Comparison of ENCODE assay signal across 8 cellular contexts in the genomic region with DNA sequence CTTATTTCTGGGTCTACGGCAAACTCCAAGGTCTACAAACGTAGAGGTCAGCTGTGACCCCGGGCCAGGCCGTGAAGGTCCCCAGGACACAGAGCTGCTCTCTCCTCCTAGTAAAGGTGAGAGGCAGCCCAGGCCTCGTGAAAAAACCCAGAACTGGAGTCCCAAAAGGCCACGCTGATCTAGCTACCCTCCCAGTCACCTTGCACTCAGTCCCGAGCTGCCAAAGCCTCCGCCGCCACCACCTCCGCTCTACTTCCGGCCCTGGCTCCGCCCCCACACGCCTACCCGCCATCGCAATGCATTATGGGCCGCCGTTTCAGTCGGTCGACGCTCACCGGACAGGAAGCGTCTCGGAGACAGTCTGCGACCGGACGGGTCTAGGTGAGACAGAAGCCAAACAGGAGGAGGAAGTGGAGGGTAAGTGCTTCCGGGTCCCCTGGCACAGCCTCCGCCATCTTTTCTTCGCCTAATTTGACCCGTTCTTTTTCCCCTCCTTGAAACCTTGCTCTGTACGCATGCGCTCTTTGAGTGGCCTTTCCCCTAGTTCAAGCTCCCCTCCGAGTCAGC. TPM values are rescaled to one million over a fixed set of nuclear protein-coding genes. Genes with fewer than 3 reads are reported as not detected.
DNase-seq lines count a peak whose midpoint lies in the region; ATAC-seq, FAIRE-seq and TF ChIP-seq lines count a peak whose summit lies in the region.

A gene with protein sequence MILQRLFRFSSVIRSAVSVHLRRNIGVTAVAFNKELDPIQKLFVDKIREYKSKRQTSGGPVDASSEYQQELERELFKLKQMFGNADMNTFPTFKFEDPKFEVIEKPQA (minus strand): TSS at position 251 of the 567 bp plus-strand sequence. CDS start 5,110 bp downstream, outside the sequence.
A gene (plus strand): TSS at position 319 of the 567 bp plus-strand sequence. CDS start 6,627 bp downstream, outside the sequence.

- intact Hi-C loops in HepG2 (cut with micrococcal nuclease; ENCODE audit: unreplicated experiment): loop anchor here (1.0 to 5.0 kb wide), 2 partner anchors 127 to 263 kb away; a partner anchor contains a TSS

- H3K27ac ChIP-seq in C4-2B (peak within 1 kb of the TSS; percentile 95), HepG2 (ENCODE audit: extremely low read length, insufficient read depth, low read length) (peak within 1 kb of the TSS; percentile 100)

- ATAC-seq in GM19395 (IDR thresholded peaks at IDR 0.05; ENCODE audit: unreplicated experiment) (peak; percentile 90), HG03565 (IDR thresholded peaks at IDR 0.05; ENCODE audit: unreplicated experiment) (peak; percentile 87), HepG2 (peak; percentile 93)

- TF ChIP-seq POLR2A in HepG2 (IDR thresholded peaks at IDR 0.05; ENCODE audit: insufficient read depth in 1 of 2, low read depth in 2 of 2, low read length in 2 of 2): peak; percentile 83 to 88

- peak within 1 kb of the TSS; percentile 92 for H3K4me2 ChIP-seq in HepG2 (ENCODE audit: low read depth, low read length)

- no peaks in the 10 kb centered on the region for H3K9me3 ChIP-seq in HepG2 (ENCODE audit: low read length)

- no peaks in the 10 kb centered on the region; a peak in 1 of 5 replicates for H3K27me3 ChIP-seq in HepG2 (ENCODE audit: control insufficient read depth in 1 of 2, insufficient read depth in 2 of 2, low read length in 2 of 2)

- DNase-seq in NCI-H774 (lab: John Stamatoyannopoulos, UW) (peak; percentile 96), dermis microvascular lymphatic vessel endothelial cell (ENCODE audit: low read depth in 2 of 2) (peak; percentile 98 to 99), HepG2 (ENCODE audit: low spot score) (peak; percentile 97)
- peak; percentile 98 for DNase-seq in activated CD4-positive, alpha-beta T cell treated with anti-CD3 and anti-CD28 coated beads, Interleukin-2, amount 50 U/mL, for 4 hours
- DNase-seq in stimulated activated CD4-positive, alpha-beta T cell treated with anti-CD3 and anti-CD28 coated beads, Interleukin-4, amount 100 ng/mL, for 1 hour: peak; percentile 98

- H4K20me1 ChIP-seq in HepG2 (ENCODE audit: insufficient read depth, low read length): peaks cover 16% of the 10 kb centered on the region; the same call in 1 of the 2 replicates

- TF ChIP-seq RAD21 in HepG2 (CRISPR knock-in tag; IDR thresholded peaks at IDR 0.05): no peak

- WGBS in HepG2 (ENCODE audit: low lambda C conversion rate): 1% methylated on average over 17 of the region's 33 CpGs

- TF ChIP-seq EP300 in HepG2 (IDR thresholded peaks at IDR 0.05; ENCODE audit: low read depth in 2 of 2, low read length in 2 of 2) (no peak; a peak in 1 of 4 replicates), HepG2 (CRISPR knock-in tag; IDR thresholded peaks at IDR 0.05; ENCODE audit: borderline replicate concordance) (no peak; the same call in 1 of the 2 replicates)

- peaks cover 32% of the 10 kb centered on the region for H3K4me1 ChIP-seq in HepG2 (ENCODE audit: insufficient read depth, low read length)

- H3K9ac ChIP-seq in HepG2 (ENCODE audit: insufficient read depth, low read depth, low read length): peak within 1 kb of the TSS; percentile 100

- FAIRE-seq in HepG2 (lab: Jason Lieb, UNC): peak; percentile 98

- in situ Hi-C loops in HepG2 (cut with HindIII; ENCODE audit: extremely low pct_ligation_motif_present, low pct_unique_long_range_greater_than_20kb): loop anchor here (5.0 kb wide), 1 partner anchor 127 kb away; a partner anchor contains a TSS

- peaks cover 2 to 9% of the 10 kb centered on the region in 2 experiments; a peak in 4 of 5 replicates for H3K36me3 ChIP-seq in HepG2 (replicated peaks in 1 of 2; ENCODE audit: control insufficient read depth in 1 of 2, insufficient read depth in 2 of 2, low read length in 2 of 2)

- H3K4me3 ChIP-seq in HepG2 (replicated peaks in 1 of 3; ENCODE audit: insufficient read depth in 1 of 3, low read depth in 2 of 3, low read length in 3 of 3): peak within 1 kb of the TSS; percentile 72 to 100 (median 96)

- POLR2A ChIA-PET in HepG2 (lab: Yijun Ruan, JAX): interaction anchor here (1.4 to 2.2 kb wide), 3 partner anchors 13 to 128 kb away, joined by 6 to 9 read pairs (median 8); no protein-coding TSS in a partner anchor

- TF ChIP-seq CTCF in C4-2B (conservative IDR thresholded peaks at IDR 0.05): no peak
- TF ChIP-seq CTCF in HepG2 (CRISPR knock-in tag; IDR thresholded peaks at IDR 0.05): 0 out of 2 replicates have a peak, but pooled peaks have one; percentile 26

- peaks cover 71% of the 10 kb centered on the region for H3K79me2 ChIP-seq in HepG2 (ENCODE audit: insufficient read depth, low read length)

- BruUV-seq in HepG2 (replicated peaks; lab: Mats Ljungman, UMichigan): no TSS peak

- H2AFZ ChIP-seq in HepG2 (ENCODE audit: low read length): peak within 1 kb of the TSS; percentile 97

- CTCF ChIA-PET in HepG2 (lab: Yijun Ruan, JAX; ENCODE audit: low intra/inter-chr PET ratio, low total read pairs): interaction anchor here (1.6 kb wide), 1 partner anchor 67 kb away, joined by 5 read pairs; no protein-coding TSS in a partner anchor

TF ChIP-seq in HepG2, 621 proteins besides CTCF, POLR2A, EP300 and RAD21 (continues in another document):
- TF ChIP-seq SNAPC2 (CRISPR knock-in tag; IDR thresholded peaks at IDR 0.05) (no peak), KLF16 (CRISPR knock-in tag; IDR thresholded peaks at IDR 0.05) (peak; percentile 75 to 82; a peak in 2 of 4 replicates)
- TF ChIP-seq, protein P1, sequence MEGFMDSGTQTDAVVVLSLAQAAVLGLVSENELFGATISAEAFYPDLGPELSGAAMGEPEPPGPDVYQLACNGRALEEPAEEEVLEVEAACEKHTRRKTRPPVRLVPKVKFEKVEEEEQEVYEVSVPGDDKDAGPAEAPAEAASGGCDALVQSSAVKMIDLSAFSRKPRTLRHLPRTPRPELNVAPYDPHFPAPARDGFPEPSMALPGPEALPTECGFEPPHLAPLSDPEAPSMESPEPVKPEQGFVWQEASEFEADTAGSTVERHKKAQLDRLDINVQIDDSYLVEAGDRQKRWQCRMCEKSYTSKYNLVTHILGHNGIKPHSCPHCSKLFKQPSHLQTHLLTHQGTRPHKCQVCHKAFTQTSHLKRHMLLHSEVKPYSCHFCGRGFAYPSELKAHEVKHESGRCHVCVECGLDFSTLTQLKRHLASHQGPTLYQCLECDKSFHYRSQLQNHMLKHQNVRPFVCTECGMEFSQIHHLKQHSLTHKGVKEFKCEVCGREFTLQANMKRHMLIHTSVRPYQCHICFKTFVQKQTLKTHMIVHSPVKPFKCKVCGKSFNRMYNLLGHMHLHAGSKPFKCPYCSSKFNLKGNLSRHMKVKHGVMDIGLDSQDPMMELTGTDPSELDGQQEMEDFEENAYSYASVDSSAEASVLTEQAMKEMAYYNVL (CRISPR knock-in tag; IDR thresholded peaks at IDR 0.05; ENCODE audit: borderline replicate concordance): 0 out of 2 replicates have a peak, but pooled peaks have one; percentile 28

RNA-seq across cellular contexts. Expression of the first gene that starts in this region (rescaled TPM):
- 36.3 and 39.7 TPM in 2 replicates for total RNA-seq in dermis microvascular lymphatic vessel endothelial cell
- total RNA-seq in HepG2 (2016; rRNA removed; fragmentation: Illumina TruSeq; extraction: Trizol): 131 and 196 TPM in 2 replicates
- total RNA-seq in HepG2 (2016; cell fraction: cytosol; rRNA removed; fragmentation: Illumina TruSeq; extraction: Trizol; ENCODE audit: low read depth): 111 and 137 TPM in 2 replicates
- total RNA-seq in HepG2 (2016; cell fraction: insoluble cytoplasmic fraction; rRNA removed; fragmentation: Illumina TruSeq; extraction: Trizol): 129 and 192 TPM in 2 replicates
- total RNA-seq in HepG2 (2016; cell fraction: membrane; rRNA removed; fragmentation: Illumina TruSeq; extraction: Trizol): 114 and 139 TPM in 2 replicates
- total RNA-seq in HepG2 (2016; cell fraction: nucleus; rRNA removed; fragmentation: Illumina TruSeq; extraction: Trizol): 51.5 and 56.2 TPM in 2 replicates
- 116 and 157 TPM in 2 replicates for polyA plus RNA-seq in HepG2 (2011; rRNA removed)
- polyA plus RNA-seq in HepG2 (2011; cell fraction: cytosol; rRNA removed): 100 and 170 TPM in 2 replicates
- polyA plus RNA-seq in HepG2 (2011; cell fraction: nucleus; rRNA removed): 23.6 and 25.7 TPM in 2 replicates
- 135 and 216 TPM in 2 replicates for polyA plus RNA-seq in HepG2 (2012)
- polyA plus RNA-seq in HepG2 (2016; cell fraction: cytosol; fragmentation: Illumina TruSeq; extraction: Trizol; ENCODE audit: low read depth): 321 and 423 TPM in 2 replicates
- 436 and 450 TPM in 2 replicates for polyA plus RNA-seq in HepG2 (2016; cell fraction: insoluble cytoplasmic fraction; fragmentation: Illumina TruSeq; extraction: Trizol; ENCODE audit: low read depth)
- polyA plus RNA-seq in HepG2 (2016; cell fraction: membrane; fragmentation: Illumina TruSeq; extraction: Trizol; ENCODE audit: low read depth): 253 and 314 TPM in 2 replicates
- 165 and 176 TPM in 2 replicates for polyA plus RNA-seq in HepG2 (2016; cell fraction: nucleus; fragmentation: Illumina TruSeq; extraction: Trizol; ENCODE audit: insufficient read depth, low read depth)
- polyA minus RNA-seq in HepG2 (2011; rRNA and poly(A)+ RNA removed; ENCODE audit: low replicate concordance): 10.9 and 31.8 TPM in 2 replicates
- 26.7 and 33.7 TPM in 2 replicates for polyA minus RNA-seq in HepG2 (2011; cell fraction: cytosol; rRNA and poly(A)+ RNA removed)
- 27.7 and 33.6 TPM in 2 replicates for polyA minus RNA-seq in HepG2 (2011; cell fraction: nucleus; rRNA and poly(A)+ RNA removed)

RNA-seq across cellular contexts. Expression of the second gene that starts in this region (rescaled TPM):
- total RNA-seq in dermis microvascular lymphatic vessel endothelial cell: 27.7 and 29.3 TPM in 2 replicates
- 13.2 and 19.7 TPM in 2 replicates for total RNA-seq in HepG2 (2016; rRNA removed; fragmentation: Illumina TruSeq; extraction: Trizol)
- total RNA-seq in HepG2 (2016; cell fraction: cytosol; rRNA removed; fragmentation: Illumina TruSeq; extraction: Trizol; ENCODE audit: low read depth): 4.6 and 5.8 TPM in 2 replicates
- 11.7 and 22.0 TPM in 2 replicates for total RNA-seq in HepG2 (2016; cell fraction: insoluble cytoplasmic fraction; rRNA removed; fragmentation: Illumina TruSeq; extraction: Trizol)
- 4.5 and 4.7 TPM in 2 replicates for total RNA-seq in HepG2 (2016; cell fraction: membrane; rRNA removed; fragmentation: Illumina TruSeq; extraction: Trizol)
- total RNA-seq in HepG2 (2016; cell fraction: nucleus; rRNA removed; fragmentation: Illumina TruSeq; extraction: Trizol): 9.3 and 9.6 TPM in 2 replicates
- 6.0 and 7.4 TPM in 2 replicates for polyA plus RNA-seq in HepG2 (2011; rRNA removed)
- 2.3 and 4.4 TPM in 2 replicates for polyA plus RNA-seq in HepG2 (2011; cell fraction: cytosol; rRNA removed)
- polyA plus RNA-seq in HepG2 (2011; cell fraction: nucleus; rRNA removed): 4.9 and 7.8 TPM in 2 replicates
- 7.0 and 8.1 TPM in 2 replicates for polyA plus RNA-seq in HepG2 (2012)
- 0.43 TPM in 2 replicates for polyA plus RNA-seq in HepG2 (2016; cell fraction: cytosol; fragmentation: Illumina TruSeq; extraction: Trizol; ENCODE audit: low read depth)
- 15.8 and 19.0 TPM in 2 replicates for polyA plus RNA-seq in HepG2 (2016; cell fraction: insoluble cytoplasmic fraction; fragmentation: Illumina TruSeq; extraction: Trizol; ENCODE audit: low read depth)
- polyA plus RNA-seq in HepG2 (2016; cell fraction: membrane; fragmentation: Illumina TruSeq; extraction: Trizol; ENCODE audit: low read depth): 1.9 and 2.1 TPM in 2 replicates
- polyA plus RNA-seq in HepG2 (2016; cell fraction: nucleus; fragmentation: Illumina TruSeq; extraction: Trizol; ENCODE audit: insufficient read depth, low read depth): 14.9 and 16.5 TPM in 2 replicates
- polyA minus RNA-seq in HepG2 (2011; rRNA and poly(A)+ RNA removed; ENCODE audit: low replicate concordance): 1.6 and 6.5 TPM in 2 replicates
- 8.3 and 9.0 TPM in 2 replicates for polyA minus RNA-seq in HepG2 (2011; cell fraction: cytosol; rRNA and poly(A)+ RNA removed)
- polyA minus RNA-seq in HepG2 (2011; cell fraction: nucleus; rRNA and poly(A)+ RNA removed): 10.8 and 12.3 TPM in 2 replicates

Comparison
In these comparisons a context has a peak if more than half of its experiments do, and no peak if none do; other contexts are left out.
1. Peak in every context shown above with its lines: DNase-seq, ATAC-seq, H3K4me3 ChIP-seq and H3K27ac ChIP-seq.